ENCODE assay signal across 17 cellular contexts in genomic region chr1:62038594-62039284, GRCh38.
A peak's percentile ranks its signal among the peaks of the same experiment; 100 is the strongest.
DNase-seq lines count a peak whose midpoint lies in the region; ATAC-seq, FAIRE-seq and TF ChIP-seq lines count a peak whose summit lies in the region.
"Had no signal": no experiment of that assay in that cellular context is flagged by ENCODE, and none has a peak within 500 bp of the region (broad histone marks: within the 10 kb centered on the region; RNA-seq: fewer than 3 reads in every experiment).

No MANE protein-coding gene starts in this region.

- POLR2A ChIA-PET in H1 (lab: Charles Lee; ENCODE audit: partially characterized antibody) = no interaction called here
- POLR2A ChIA-PET in activated CD8-positive, alpha-beta T cell treated with anti-CD3 and anti-CD28 coated beads, Interleukin-2, amount 10 ng/mL, durations not matched to agents 7 days and 5 days (lab: Charles Lee) = no interaction called here

- no peak overlapping the region for H3K56ac ChIP-seq in H1 (replicated peaks; ENCODE audit: insufficient read length, low read depth, low read length)

- no peak overlapping the region for H2AK5ac ChIP-seq in H1 (ENCODE audit: low read depth, low read length)

- H4K91ac ChIP-seq in H1 (replicated peaks; ENCODE audit: insufficient read length, low read length) = no peak overlapping the region

- no peaks in the 10 kb centered on the region for H3K9me3 ChIP-seq in H1 (ENCODE audit: insufficient read depth in 2 of 2, low read depth in 1 of 2, low read length in 1 of 2)
- H3K9me3 ChIP-seq: heart right ventricle, MG63 had no signal

- peak; percentile 34 for DNase-seq in NCI-H69 (lab: John Stamatoyannopoulos, UW)
- no peak for DNase-seq in H1 (ENCODE audit: low read depth in 1 of 2, low spot score in 2 of 2)
- DNase-seq in NK-92 (lab: John Stamatoyannopoulos, UW; ENCODE audit: unreplicated experiment) = no peak
- no peak for DNase-seq in activated naive CD4-positive, alpha-beta T cell treated with Interleukin-2 at 50 U/mL for 16 hours
- no peak for DNase-seq in activated CD8-positive, alpha-beta T cell treated with anti-CD3 and anti-CD28 coated beads, Interleukin-2, amount 10 ng/mL, durations not matched to agents 7 days and 5 days
- DNase-seq in C1 segment of cervical spinal cord (lab: John Stamatoyannopoulos, UW) = no peak
- DNase-seq: activated CD4-positive, CD25-positive, alpha-beta regulatory T cell; activated naive CD8-positive, alpha-beta T cell treated with anti-CD3 and anti-CD28 coated beads for 36 hours; heart right ventricle; left cardiac atrium; MG63; NCI-H2029 treated with DMSO at 0.1 percent for 48 hours; substantia nigra had no signal

- H3K18ac ChIP-seq in H1 (ENCODE audit: extremely low read depth, low read length) = no peak overlapping the region

- H2BK15ac ChIP-seq in H1 (ENCODE audit: low read length) = no peak overlapping the region

- TF ChIP-seq RAD21 in H1 (IDR thresholded peaks at IDR 0.05 in 1 of 2, conservative IDR thresholded peaks at IDR 0.05 in 1 of 2; ENCODE audit: low read depth in 2 of 2, low read length in 2 of 2) = no peak

- no peak overlapping the region for H2BK5ac ChIP-seq in H1 (ENCODE audit: low read depth, low read length)

- H3K4me1 Mint-ChIP-seq in activated CD8-positive, alpha-beta T cell treated with anti-CD3 and anti-CD28 coated beads, Interleukin-2, amount 10 ng/mL, durations not matched to agents 7 days and 5 days (ENCODE audit: low read depth) = no peaks in the 10 kb centered on the region
- H3K4me1 Mint-ChIP-seq: activated naive CD8-positive, alpha-beta T cell treated with anti-CD3 and anti-CD28 coated beads for 36 hours; central memory CD8-positive, alpha-beta T cell had no signal

- TF ChIP-seq POLR2A in H1 (IDR thresholded peaks at IDR 0.05; ENCODE audit: control extremely low read depth in 1 of 2, low read depth in 2 of 2, low read length in 2 of 2) = no peak

- no peak overlapping the region for H2BK12ac ChIP-seq in H1 (ENCODE audit: low read depth, low read length)

- H3K23me2 ChIP-seq in H1 (ENCODE audit: low read depth, low read length) = no peaks in the 10 kb centered on the region

- no peak overlapping the region for H3K4me3 Mint-ChIP-seq in activated CD8-positive, alpha-beta T cell treated with anti-CD3 and anti-CD28 coated beads, Interleukin-2, amount 10 ng/mL, durations not matched to agents 7 days and 5 days
- H3K4me3 Mint-ChIP-seq: activated naive CD8-positive, alpha-beta T cell treated with anti-CD3 and anti-CD28 coated beads for 36 hours; central memory CD8-positive, alpha-beta T cell had no signal

- no peaks in the 10 kb centered on the region; the same call in 1 of the 2 replicates for H3K79me1 ChIP-seq in H1 (ENCODE audit: low read depth, low read length)

- H3K9me3 Mint-ChIP-seq in activated CD8-positive, alpha-beta T cell treated with anti-CD3 and anti-CD28 coated beads, Interleukin-2, amount 10 ng/mL, durations not matched to agents 7 days and 5 days (ENCODE audit: insufficient read depth) = no peaks in the 10 kb centered on the region
- H3K9me3 Mint-ChIP-seq: activated naive CD8-positive, alpha-beta T cell treated with anti-CD3 and anti-CD28 coated beads for 36 hours; central memory CD8-positive, alpha-beta T cell had no signal

- no peak overlapping the region for H2BK120ac ChIP-seq in H1 (replicated peaks; ENCODE audit: low read depth, low read length)

- H2AFZ ChIP-seq in H1 (ENCODE audit: low read length) = no peak overlapping the region

- no peak overlapping the region for H4K8ac ChIP-seq in H1 (ENCODE audit: extremely low read depth, insufficient read depth, low read length)

- H3K27me3 Mint-ChIP-seq in activated CD8-positive, alpha-beta T cell treated with anti-CD3 and anti-CD28 coated beads, Interleukin-2, amount 10 ng/mL, durations not matched to agents 7 days and 5 days (ENCODE audit: low read depth) = no peaks in the 10 kb centered on the region
- H3K27me3 Mint-ChIP-seq: activated naive CD8-positive, alpha-beta T cell treated with anti-CD3 and anti-CD28 coated beads for 36 hours; central memory CD8-positive, alpha-beta T cell had no signal

- H3K27me3 ChIP-seq in H1 (replicated peaks in 1 of 4; ENCODE audit: control insufficient read depth in 3 of 4, extremely low read depth in 1 of 4, insufficient read depth in 3 of 4, low read length in 3 of 4) = no peaks in the 10 kb centered on the region
- H3K27me3 ChIP-seq: heart right ventricle, MG63 had no signal

- no peak overlapping the region for H3K4ac ChIP-seq in H1 (replicated peaks; ENCODE audit: insufficient read length, low read depth, low read length)

- no peaks in the 10 kb centered on the region for H3K79me2 ChIP-seq in H1 (ENCODE audit: control insufficient read depth in 1 of 2, insufficient read depth in 2 of 2, low read length in 2 of 2)

- no peaks in the 10 kb centered on the region for H4K20me1 ChIP-seq in H1 (replicated peaks in 1 of 2; ENCODE audit: control insufficient read depth in 1 of 2, insufficient read depth in 2 of 2, low read length in 2 of 2)

- no peak overlapping the region for H3K27ac Mint-ChIP-seq in activated CD8-positive, alpha-beta T cell treated with anti-CD3 and anti-CD28 coated beads, Interleukin-2, amount 10 ng/mL, durations not matched to agents 7 days and 5 days
- H3K27ac Mint-ChIP-seq: activated naive CD8-positive, alpha-beta T cell treated with anti-CD3 and anti-CD28 coated beads for 36 hours had no signal

- TF ChIP-seq EP300 in H1 (IDR thresholded peaks at IDR 0.05; ENCODE audit: borderline replicate concordance in 1 of 2, low read depth in 2 of 2, low read length in 2 of 2) = no peak

- H3K36me3 ChIP-seq in H1 (ENCODE audit: control insufficient read depth in 2 of 4, insufficient read depth in 4 of 4, low read length in 3 of 4) = no peaks in the 10 kb centered on the region
- H3K36me3 ChIP-seq: heart right ventricle, MG63 had no signal

- no peak overlapping the region for H3K14ac ChIP-seq in H1 (ENCODE audit: insufficient read length)

- FAIRE-seq in H1 (lab: Jason Lieb, UNC) = peak; percentile 68

- H4K5ac ChIP-seq in H1 (ENCODE audit: insufficient read length, low read depth, low read length) = no peak overlapping the region

- CTCF ChIA-PET in H1 (lab: Charles Lee; ENCODE audit: partially characterized antibody) = interaction anchor here (0.9 to 2.0 kb wide), 10 partner anchors 8 to 105 kb away, joined by 3 to 7 read pairs (median 4); no protein-coding TSS in a partner anchor
- CTCF ChIA-PET in activated CD8-positive, alpha-beta T cell treated with anti-CD3 and anti-CD28 coated beads, Interleukin-2, amount 10 ng/mL, durations not matched to agents 7 days and 5 days (lab: Charles Lee) = no interaction called here

- no peak overlapping the region for H2BK20ac ChIP-seq in H1 (ENCODE audit: low read length)

- H3K4me3 ChIP-seq in H1 (ENCODE audit: extremely low read depth in 1 of 4, insufficient read depth in 2 of 4, low read depth in 3 of 4, low read length in 4 of 4) = no peak overlapping the region
- H3K4me3 ChIP-seq: heart right ventricle, MG63 had no signal

- no peak overlapping the region for H3K23ac ChIP-seq in H1 (ENCODE audit: insufficient read length)

- H3K9ac ChIP-seq in H1 (replicated peaks in 1 of 4; ENCODE audit: extremely low read depth in 1 of 4, low read depth in 3 of 4, low read length in 3 of 4) = no peak overlapping the region

- H3K36me3 Mint-ChIP-seq in activated CD8-positive, alpha-beta T cell treated with anti-CD3 and anti-CD28 coated beads, Interleukin-2, amount 10 ng/mL, durations not matched to agents 7 days and 5 days (ENCODE audit: low read depth) = no peaks in the 10 kb centered on the region
- H3K36me3 Mint-ChIP-seq: activated naive CD8-positive, alpha-beta T cell treated with anti-CD3 and anti-CD28 coated beads for 36 hours had no signal

- WGBS in H1 (ENCODE audit: extremely low coverage in 1 of 2, insufficient coverage in 1 of 2, insufficient read length in 1 of 2, insufficient replicate concordance in 2 of 2, low coverage in 1 of 2, low lambda C conversion rate in 2 of 2, missing lambda C conversion rate in 1 of 2), 2 experiments = 94% methylated on average over 7 of the region's 7 CpGs; no CpG with 5 or more reads in 1 of the 2 experiments

- ATAC-seq in activated CD8-positive, alpha-beta T cell treated with anti-CD3 and anti-CD28 coated beads, Interleukin-2, amount 10 ng/mL, durations not matched to agents 7 days and 5 days = no peak
- ATAC-seq: heart right ventricle, left cardiac atrium had no signal

- H3K4me2 ChIP-seq in H1 (ENCODE audit: insufficient read depth in 1 of 2, low read depth in 2 of 2, low read length in 2 of 2) = no peak overlapping the region

- peak; percentile 32 for TF ChIP-seq CTCF in 22Rv1 (IDR thresholded peaks at IDR 0.05)
- TF ChIP-seq CTCF in GM12873 (IDR thresholded peaks at IDR 0.05; ENCODE audit: insufficient read depth, low read depth, low read length, missing control alignments) = peak; percentile 38
- peak in 1 of 3 experiments; percentile 44; a peak in 1 of 4 replicates for TF ChIP-seq CTCF in H1 (IDR thresholded peaks at IDR 0.05; ENCODE audit: control extremely low read depth in 1 of 3, insufficient read depth in 1 of 3, low read depth in 1 of 3, low read length in 3 of 3)

- peaks cover 3 to 12% (median 7%) of the 10 kb centered on the region in 4 experiments; a peak in 6 of 7 replicates for H3K4me1 ChIP-seq in H1 (replicated peaks in 1 of 4; ENCODE audit: control insufficient read depth in 3 of 4, insufficient read depth in 4 of 4, low read length in 3 of 4)

- H3K27ac ChIP-seq in 22Rv1 (no peak overlapping the region), H1 (ENCODE audit: low read depth, low read length) (no peak overlapping the region)
- H3K27ac ChIP-seq: epithelial cell of prostate, heart right ventricle had no signal

TF ChIP-seq in H1, 55 proteins besides CTCF, POLR2A, EP300 and RAD21:
- TF ChIP-seq KDM4A (IDR thresholded peaks at IDR 0.05; ENCODE audit: low read depth, low read length, severe bottlenecking) (no peak), EZH2 (IDR thresholded peaks at IDR 0.05; ENCODE audit: low read depth, low read length, severe bottlenecking) (no peak), CEBPB (IDR thresholded peaks at IDR 0.05; ENCODE audit: low read depth, low read length) (peak; percentile 45; the same call in 1 of the 2 replicates), FOSL1 (IDR thresholded peaks at IDR 0.05; ENCODE audit: insufficient read depth, low read depth, low read length) (no peak)
